1 cellular context compared by ENCODE assay signal in genomic region chr14:28344381-28344780, GRCh38.
TF ChIP-seq lines count a peak whose summit lies in the region.

No MANE protein-coding gene starts in this region.

TF ChIP-seq in HepG2, 621 proteins besides CTCF, POLR2A, EP300 and RAD21:
- TF ChIP-seq ZNF672 (CRISPR knock-in tag; IDR thresholded peaks at IDR 0.05): no peak
- TF ChIP-seq ZGPAT (CRISPR knock-in tag; IDR thresholded peaks at IDR 0.05): no peak
- TF ChIP-seq, protein P1, sequence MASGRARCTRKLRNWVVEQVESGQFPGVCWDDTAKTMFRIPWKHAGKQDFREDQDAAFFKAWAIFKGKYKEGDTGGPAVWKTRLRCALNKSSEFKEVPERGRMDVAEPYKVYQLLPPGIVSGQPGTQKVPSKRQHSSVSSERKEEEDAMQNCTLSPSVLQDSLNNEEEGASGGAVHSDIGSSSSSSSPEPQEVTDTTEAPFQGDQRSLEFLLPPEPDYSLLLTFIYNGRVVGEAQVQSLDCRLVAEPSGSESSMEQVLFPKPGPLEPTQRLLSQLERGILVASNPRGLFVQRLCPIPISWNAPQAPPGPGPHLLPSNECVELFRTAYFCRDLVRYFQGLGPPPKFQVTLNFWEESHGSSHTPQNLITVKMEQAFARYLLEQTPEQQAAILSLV (CRISPR knock-in tag; IDR thresholded peaks at IDR 0.05; ENCODE audit: borderline replicate concordance): no peak
- TF ChIP-seq MYC (CRISPR knock-in tag; IDR thresholded peaks at IDR 0.05; ENCODE audit: borderline replicate concordance): no peak
- TF ChIP-seq ZNF839 (CRISPR knock-in tag; IDR thresholded peaks at IDR 0.05; ENCODE audit: borderline replicate concordance): no peak
- TF ChIP-seq SALL2 (CRISPR knock-in tag; IDR thresholded peaks at IDR 0.05): no peak
- no peak for TF ChIP-seq CHCHD3 (CRISPR knock-in tag; IDR thresholded peaks at IDR 0.05)
- no peak for TF ChIP-seq SRY (CRISPR knock-in tag; IDR thresholded peaks at IDR 0.05)
- TF ChIP-seq NCOA1 (CRISPR knock-in tag; IDR thresholded peaks at IDR 0.05): no peak
- no peak for TF ChIP-seq MEIS1 (CRISPR knock-in tag; IDR thresholded peaks at IDR 0.05; ENCODE audit: borderline replicate concordance)
